ENCODE assay signal across 26 cellular contexts in the genomic region with DNA sequence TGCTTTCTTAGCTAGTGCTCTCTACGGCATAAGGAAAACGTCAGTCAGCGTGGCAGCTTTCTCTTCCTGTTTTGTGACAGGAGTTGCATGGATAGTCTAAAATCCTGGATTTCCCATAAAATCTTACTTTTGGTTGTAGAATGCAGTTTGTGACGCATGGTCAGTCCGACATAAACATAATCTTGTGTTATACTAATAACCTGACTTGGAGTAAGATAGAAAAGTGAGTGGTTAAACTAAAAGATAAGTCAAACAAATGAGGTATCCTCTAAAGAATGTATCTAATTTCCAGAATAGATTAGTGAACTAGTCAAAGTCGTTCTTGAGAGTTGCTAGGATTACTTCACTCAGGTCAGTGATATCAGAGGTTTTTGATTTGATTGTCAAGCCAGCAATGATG.
DNase-seq lines count a peak whose midpoint lies in the region; ATAC-seq, FAIRE-seq and TF ChIP-seq lines count a peak whose summit lies in the region.
"Had no signal": no experiment of that assay in that cellular context is flagged by ENCODE, and none has a peak within 500 bp of the region (broad histone marks: within the 10 kb centered on the region; RNA-seq: fewer than 3 reads in every experiment).

No MANE protein-coding gene starts in this region.

- H3K27me3 Mint-ChIP-seq in CD8-positive, alpha-beta T cell (ENCODE audit: low read depth): no peaks in the 10 kb centered on the region
- H3K27me3 Mint-ChIP-seq: CD4-positive, alpha-beta memory T cell; CD4-positive, CD25-positive, alpha-beta regulatory T cell had no signal

- WGBS in K562 (ENCODE audit: insufficient coverage, low coverage, missing lambda C conversion rate): 36% methylated on average over 6 of the region's 6 CpGs

- no peak overlapping the region for H3K27ac Mint-ChIP-seq in CD8-positive, alpha-beta T cell
- H3K27ac Mint-ChIP-seq: CD14-positive monocyte; CD4-positive, alpha-beta memory T cell; CD4-positive, CD25-positive, alpha-beta regulatory T cell had no signal

- H3K4me1 Mint-ChIP-seq in CD8-positive, alpha-beta T cell (ENCODE audit: low read depth): no peaks in the 10 kb centered on the region
- H3K4me1 Mint-ChIP-seq: CD14-positive monocyte; CD4-positive, alpha-beta memory T cell; CD4-positive, CD25-positive, alpha-beta regulatory T cell had no signal

- H3K9me3 ChIP-seq in K562 (replicated peaks; ENCODE audit: control insufficient read depth, insufficient read depth, low read depth, low read length) (peaks cover 8% of the 10 kb centered on the region), MG63 (no peaks in the 10 kb centered on the region)
- no peaks in the 10 kb centered on the region for H3K9me3 ChIP-seq in CD8-positive, alpha-beta T cell (ENCODE audit: low read length)
- H3K9me3 ChIP-seq: BE2C, BLaER1, Caco-2 had no signal

- in situ Hi-C loops in K562 (cut with MboI): no loop called here

- no peak for TF ChIP-seq CTCF in K562 (IDR thresholded peaks at IDR 0.05 in 2 of 3, conservative IDR thresholded peaks at IDR 0.05 in 1 of 3; ENCODE audit: insufficient read depth in 2 of 3, low read depth in 1 of 3, low read length in 3 of 3)
- TF ChIP-seq CTCF in CD8-positive, alpha-beta T cell (IDR thresholded peaks at IDR 0.05): no peak

- TF ChIP-seq RAD21 in K562 (CRISPR knock-in tag; conservative IDR thresholded peaks at IDR 0.05 in 1 of 2, IDR thresholded peaks at IDR 0.05 in 1 of 2): no peak

- peak overlapping the region; percentile 82; the same call in 2 of the 3 replicates for H3K27ac ChIP-seq in K562 (ENCODE audit: extremely low read depth, low read depth, low read length)
- no peak overlapping the region for H3K27ac ChIP-seq in CD8-positive, alpha-beta T cell (ENCODE audit: low read depth, low read length)
- H3K27ac ChIP-seq: BLaER1 had no signal

- DNase-seq in GM19239 (ENCODE audit: insufficient read length, low spot score) (no peak), NCI-H226 (peak; percentile 13), K562 (ENCODE audit: extremely low read depth in 1 of 4, low spot score in 3 of 4) (no peak), iris pigment epithelial cell (ENCODE audit: low read depth) (peak; percentile 4), NCI-H146 (lab: John Stamatoyannopoulos, UW) (no peak), H54 (ENCODE audit: insufficient read length, low spot score) (no peak), MG63 (no peak)
- DNase-seq in CD8-positive, alpha-beta T cell: no peak
- DNase-seq: 8988T; ACHN; BE2C; C1 segment of cervical spinal cord; Caco-2; Calu3; CD4-positive, alpha-beta memory T cell; CD4-positive, CD25-positive, alpha-beta regulatory T cell; DND-41; EL; GDM1 had no signal

- H3K4me3 ChIP-seq in K562 (no peak overlapping the region), MG63 (no peak overlapping the region)
- no peak overlapping the region for H3K4me3 ChIP-seq in CD8-positive, alpha-beta T cell (ENCODE audit: low read depth, low read length)
- H3K4me3 ChIP-seq: BLaER1, GM12878 had no signal

- H3K27me3 ChIP-seq in K562 (ENCODE audit: control insufficient read depth in 2 of 2, insufficient read depth in 2 of 2, low read length in 2 of 2): no peaks in the 10 kb centered on the region
- H3K27me3 ChIP-seq in CD8-positive, alpha-beta T cell (ENCODE audit: insufficient read depth, low read length): no peaks in the 10 kb centered on the region
- no peaks in the 10 kb centered on the region for H3K27me3 ChIP-seq in MG63
- H3K27me3 ChIP-seq: BE2C, BLaER1 had no signal

- H2AFZ ChIP-seq in K562 (ENCODE audit: low read depth, low read length): no peak overlapping the region

- peaks cover 15% of the 10 kb centered on the region for H3K9me3 Mint-ChIP-seq in CD8-positive, alpha-beta T cell

- POLR2A ChIA-PET in K562 (lab: Yijun Ruan, JAX): interaction anchor here (0.5 to 1.3 kb wide), 4 partner anchors 11 to 353 kb away, joined by 3 to 4 read pairs (median 3); no protein-coding TSS in a partner anchor
- POLR2A ChIA-PET in CD8-positive, alpha-beta T cell (lab: Charles Lee): no interaction called here

- H3K36me3 ChIP-seq in K562 (ENCODE audit: control insufficient read depth, insufficient read depth, low read length): peaks cover 3% of the 10 kb centered on the region; the same call in 2 of the 3 replicates
- H3K36me3 ChIP-seq in CD8-positive, alpha-beta T cell (ENCODE audit: insufficient read depth, low read length): no peaks in the 10 kb centered on the region
- H3K36me3 ChIP-seq in MG63: no peaks in the 10 kb centered on the region
- H3K36me3 ChIP-seq: BE2C had no signal

- no peak overlapping the region for H3K9ac ChIP-seq in K562 (ENCODE audit: insufficient read depth in 1 of 2, low read depth in 2 of 2, low read length in 2 of 2)
- H3K9ac ChIP-seq: BLaER1 had no signal

- H3K9me1 ChIP-seq in K562 (ENCODE audit: control insufficient read depth, insufficient read depth, low read length): no peaks in the 10 kb centered on the region

- intact Hi-C loops in K562 (cut with micrococcal nuclease): loop anchor here (10.0 kb wide), 1 partner anchor 153 kb away; the partner anchor contains the start of gene PGR
- intact Hi-C loops in CD8-positive, alpha-beta T cell (cut with DNase I, micrococcal nuclease): no loop called here

- peaks cover 0 to 28% of the 10 kb centered on the region in 2 experiments; a peak in 3 of 5 replicates for H3K4me1 ChIP-seq in K562 (replicated peaks in 1 of 2; ENCODE audit: control insufficient read depth in 2 of 2, insufficient read depth in 2 of 2, low read length in 2 of 2)
- no peaks in the 10 kb centered on the region for H3K4me1 ChIP-seq in CD8-positive, alpha-beta T cell (ENCODE audit: insufficient read depth, low read length)
- H3K4me1 ChIP-seq: BE2C, BLaER1, Caco-2 had no signal

- no peak overlapping the region for H3K4me2 ChIP-seq in K562 (ENCODE audit: insufficient read depth, low read length)
- H3K4me2 ChIP-seq: BLaER1 had no signal

- CTCF ChIA-PET in K562 (lab: Yijun Ruan, JAX; ENCODE audit: low intra/inter-chr PET ratio): no interaction called here
- CTCF ChIA-PET in CD8-positive, alpha-beta T cell (lab: Charles Lee): no interaction called here

- BruUV-seq in K562 (replicated peaks; lab: Mats Ljungman, UMichigan): no TSS peak

- TF ChIP-seq POLR2A in K562 (conservative IDR thresholded peaks at IDR 0.05) (no peak), H54 (IDR thresholded peaks at IDR 0.05; ENCODE audit: low read depth, low read length) (no peak)

- FAIRE-seq in GM19239 (lab: Jason Lieb, UNC) (peak; percentile 35), K562 (lab: Jason Lieb, UNC) (no peak), H54 (lab: Jason Lieb, UNC) (no peak)
- FAIRE-seq: A204.1, D721Med, GM12878, GM12892, GM18507 had no signal

- H3K4me3 Mint-ChIP-seq in CD8-positive, alpha-beta T cell: no peak overlapping the region
- H3K4me3 Mint-ChIP-seq: CD14-positive monocyte; CD4-positive, alpha-beta memory T cell; CD4-positive, CD25-positive, alpha-beta regulatory T cell had no signal

- H4K20me1 ChIP-seq in K562 (replicated peaks; ENCODE audit: control insufficient read depth, insufficient read depth, low read length): no peaks in the 10 kb centered on the region
- H4K20me1 ChIP-seq: BLaER1 had no signal

- TF ChIP-seq EP300 in K562 (IDR thresholded peaks at IDR 0.05; ENCODE audit: low read length): no peak

- no peak for ATAC-seq in K562
- no peak for ATAC-seq in CD8-positive, alpha-beta T cell
- ATAC-seq: GM12878 had no signal

- H3K36me3 Mint-ChIP-seq in CD8-positive, alpha-beta T cell: no peaks in the 10 kb centered on the region
- H3K36me3 Mint-ChIP-seq: CD14-positive monocyte; CD4-positive, CD25-positive, alpha-beta regulatory T cell had no signal

- no peaks in the 10 kb centered on the region for H3K79me2 ChIP-seq in K562 (ENCODE audit: control insufficient read depth, insufficient read depth, low read length)

TF ChIP-seq in K562, 482 proteins besides CTCF, POLR2A, EP300 and RAD21:
- TF ChIP-seq ZNF124 (CRISPR knock-in tag; IDR thresholded peaks at IDR 0.05): no peak
- no peak for TF ChIP-seq HOMEZ (CRISPR knock-in tag; IDR thresholded peaks at IDR 0.05)
- no peak for TF ChIP-seq ZNF197 (CRISPR knock-in tag; IDR thresholded peaks at IDR 0.05; ENCODE audit: low read depth)
- TF ChIP-seq BRD9 (IDR thresholded peaks at IDR 0.05; ENCODE audit: low read depth, partially characterized antibody): no peak
- TF ChIP-seq, protein P1, sequence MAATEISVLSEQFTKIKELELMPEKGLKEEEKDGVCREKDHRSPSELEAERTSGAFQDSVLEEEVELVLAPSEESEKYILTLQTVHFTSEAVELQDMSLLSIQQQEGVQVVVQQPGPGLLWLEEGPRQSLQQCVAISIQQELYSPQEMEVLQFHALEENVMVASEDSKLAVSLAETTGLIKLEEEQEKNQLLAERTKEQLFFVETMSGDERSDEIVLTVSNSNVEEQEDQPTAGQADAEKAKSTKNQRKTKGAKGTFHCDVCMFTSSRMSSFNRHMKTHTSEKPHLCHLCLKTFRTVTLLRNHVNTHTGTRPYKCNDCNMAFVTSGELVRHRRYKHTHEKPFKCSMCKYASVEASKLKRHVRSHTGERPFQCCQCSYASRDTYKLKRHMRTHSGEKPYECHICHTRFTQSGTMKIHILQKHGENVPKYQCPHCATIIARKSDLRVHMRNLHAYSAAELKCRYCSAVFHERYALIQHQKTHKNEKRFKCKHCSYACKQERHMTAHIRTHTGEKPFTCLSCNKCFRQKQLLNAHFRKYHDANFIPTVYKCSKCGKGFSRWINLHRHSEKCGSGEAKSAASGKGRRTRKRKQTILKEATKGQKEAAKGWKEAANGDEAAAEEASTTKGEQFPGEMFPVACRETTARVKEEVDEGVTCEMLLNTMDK (IDR thresholded peaks at IDR 0.05; ENCODE audit: borderline replicate concordance, insufficient read depth, low read depth, low read length, poor library complexity, severe bottlenecking): no peak
- no peak for TF ChIP-seq ZNF282 (CRISPR knock-in tag; IDR thresholded peaks at IDR 0.05)
- TF ChIP-seq NCOA1 (IDR thresholded peaks at IDR 0.05; ENCODE audit: low read depth): no peak
- no peak for TF ChIP-seq MIER1 (IDR thresholded peaks at IDR 0.05; ENCODE audit: low read depth)
TF ChIP-seq in K562: peak in this region for 0.

Comparison
In these comparisons a context has a peak if more than half of its experiments do, and no peak if none do; other contexts are left out.
1. DNase-seq: peak in NCI-H226 (single experiment) and iris pigment epithelial cell (single experiment); none in GM19239 (single experiment), K562 (0 of 4), CD8-positive, alpha-beta T cell (0 of 7), NCI-H146 (single experiment), H54 (single experiment) and MG63 (single experiment).